In genomic region chr20:53425481-53425880, GRCh38 we compare ENCODE assay signal across 8 cellular contexts.
"Had no signal": no experiment of that assay in that cellular context is flagged by ENCODE, and none has a peak within 500 bp of the region (broad histone marks: within the 10 kb centered on the region; RNA-seq: fewer than 3 reads in every experiment).

No MANE protein-coding gene starts in this region.

- H3K27ac Mint-ChIP-seq: GM23338, H9, IgD-negative memory B cell had no signal

- ATAC-seq: GM23338 had no signal

- H2AFZ ChIP-seq: GM23338 had no signal

- H3K36me3 Mint-ChIP-seq: IgD-negative memory B cell had no signal

- DNase-seq: H9, HCEC 1CT, KG1 had no signal

- H3K4me3 Mint-ChIP-seq: GM23338, H9, IgD-negative memory B cell had no signal

- H3K4me2 ChIP-seq: GM23338 had no signal

- FAIRE-seq: H1, H54, HTR-8/SVneo had no signal

- H3K4me1 Mint-ChIP-seq: IgD-negative memory B cell had no signal

- H3K4me3 ChIP-seq: GM23338 had no signal
